ENCODE assay signal across 8 cellular contexts in genomic region chrX:118536687-118537461, GRCh38. TPM values are rescaled to one million over a fixed set of nuclear protein-coding genes. Genes with fewer than 3 reads are reported as not detected.
DNase-seq lines count a peak whose midpoint lies in the region; TF ChIP-seq lines count a peak whose summit lies in the region.

No MANE protein-coding gene starts in this region.

- no peaks in the 10 kb centered on the region for H3K9me3 ChIP-seq in Loucy (ENCODE audit: insufficient read depth, low read depth, low read length)
- no peaks in the 10 kb centered on the region for H3K9me3 ChIP-seq in spleen

- peak; percentile 56 for TF ChIP-seq CTCF in Loucy (conservative IDR thresholded peaks at IDR 0.05; ENCODE audit: low read length)
- peak; percentile 47 for TF ChIP-seq CTCF in fibroblast of pulmonary artery (IDR thresholded peaks at IDR 0.05; ENCODE audit: low read length, missing control alignments)
- TF ChIP-seq CTCF in spleen (IDR thresholded peaks at IDR 0.05 in 8 of 11, conservative IDR thresholded peaks at IDR 0.05 in 3 of 11): peak in 7 of 11 experiments; percentile 15 to 42 (median 32)

- intact Hi-C loops in activated CD4-positive, alpha-beta memory T cell treated with anti-CD3 and anti-CD28 coated beads for 36 hours (cut with micrococcal nuclease): loop anchor here (1.0 to 10.0 kb wide), 6 partner anchors 9 to 1148 kb away; no protein-coding TSS in a partner anchor
- intact Hi-C loops in spleen (cut with DNase I; ENCODE audit: low total_unique reads): no loop called here

- H3K4me2 ChIP-seq in Loucy (ENCODE audit: low read depth, low read length, poor library complexity, severe bottlenecking): no peak overlapping the region

- H3K27ac ChIP-seq in spleen: peak overlapping the region in 6 of 8 donors; percentile 45 to 81 (median 70)

- no peak overlapping the region for H3K9ac ChIP-seq in Loucy (ENCODE audit: low read depth, low read length, poor library complexity, severe bottlenecking)

- no peak overlapping the region for H3K4me3 ChIP-seq in Loucy (ENCODE audit: low read length, poor library complexity, severe bottlenecking)
- no peak overlapping the region for H3K4me3 ChIP-seq in fibroblast of pulmonary artery (replicated peaks; ENCODE audit: low read depth, low read length)
- peak overlapping the region in 1 of 8 donors; percentile 22 for H3K4me3 ChIP-seq in spleen

- 6 to 30% (median 12%) methylated on average over 6 of the region's 6 CpGs for WGBS in spleen, 5 donors

- POLR2A ChIA-PET in activated CD4-positive, alpha-beta memory T cell treated with anti-CD3 and anti-CD28 coated beads for 36 hours (lab: Charles Lee): interaction anchor here (1.4 kb wide), 1 partner anchor 33 kb away, joined by 4 read pairs; no protein-coding TSS in a partner anchor

- TF ChIP-seq POLR2A in spleen (IDR thresholded peaks at IDR 0.05): no peak

- H3K27me3 ChIP-seq in Loucy (ENCODE audit: insufficient read depth, low read length, poor library complexity, severe bottlenecking): no peaks in the 10 kb centered on the region
- no peaks in the 10 kb centered on the region for H3K27me3 ChIP-seq in spleen (replicated peaks in 1 of 7)

- peaks cover 77% of the 10 kb centered on the region for H3K4me1 Mint-ChIP-seq in activated CD4-positive, alpha-beta memory T cell treated with anti-CD3 and anti-CD28 coated beads for 36 hours (ENCODE audit: low read depth)

- H3K4me1 ChIP-seq in Loucy (ENCODE audit: insufficient read depth, low read length, poor library complexity, severe bottlenecking) (peaks cover 2% of the 10 kb centered on the region), spleen (peaks cover 0 to 68% (median 28%) of the 10 kb centered on the region in 6 donors)

- peak overlapping the region; percentile 92 for H3K27ac Mint-ChIP-seq in activated CD4-positive, alpha-beta memory T cell treated with anti-CD3 and anti-CD28 coated beads for 36 hours

- no peaks in the 10 kb centered on the region for H3K36me3 ChIP-seq in Loucy (ENCODE audit: insufficient read depth, low read length)
- H3K36me3 ChIP-seq in spleen: no peaks in the 10 kb centered on the region

- DNase-seq in NCI-H748 (lab: John Stamatoyannopoulos, UW; ENCODE audit: unreplicated experiment) (peak; percentile 9), NCI-H748 treated with DMSO at 0.1 percent for 48 hours (lab: John Stamatoyannopoulos, UW) (no peak), HCEC 1CT (peak; percentile 30), fibroblast of pulmonary artery (ENCODE audit: low read depth) (peak; percentile 46), spleen (no peak), COLO668 (lab: John Stamatoyannopoulos, UW; ENCODE audit: unreplicated experiment) (no peak)
- DNase-seq in activated CD4-positive, alpha-beta memory T cell treated with anti-CD3 and anti-CD28 coated beads for 36 hours: peak; percentile 64

- H3K27me3 Mint-ChIP-seq in activated CD4-positive, alpha-beta memory T cell treated with anti-CD3 and anti-CD28 coated beads for 36 hours: no peaks in the 10 kb centered on the region

- H3K79me2 ChIP-seq in Loucy (ENCODE audit: insufficient read depth, low read length): peaks cover 11% of the 10 kb centered on the region; the same call in 1 of the 2 replicates

- H3K9me3 Mint-ChIP-seq in activated CD4-positive, alpha-beta memory T cell treated with anti-CD3 and anti-CD28 coated beads for 36 hours: no peaks in the 10 kb centered on the region

- no peaks in the 10 kb centered on the region for H3K9me2 ChIP-seq in Loucy (replicated peaks; ENCODE audit: low read depth, low read length)

- CTCF ChIA-PET in activated CD4-positive, alpha-beta memory T cell treated with anti-CD3 and anti-CD28 coated beads for 36 hours (lab: Charles Lee): interaction anchor here (0.6 to 3.7 kb wide), 3 partner anchors 41 to 171 kb away, joined by 3 to 12 read pairs (median 4); partner anchors contain the start of gene DOCK11

- H4K20me1 ChIP-seq in Loucy (ENCODE audit: insufficient read depth, low read length, poor library complexity, severe bottlenecking): no peaks in the 10 kb centered on the region

- H3K36me3 Mint-ChIP-seq in activated CD4-positive, alpha-beta memory T cell treated with anti-CD3 and anti-CD28 coated beads for 36 hours: peaks cover 3% of the 10 kb centered on the region

- peak overlapping the region; percentile 58 for H3K4me3 Mint-ChIP-seq in activated CD4-positive, alpha-beta memory T cell treated with anti-CD3 and anti-CD28 coated beads for 36 hours

- no peaks in the 10 kb centered on the region for H3F3A ChIP-seq in Loucy (ENCODE audit: low read depth)

- no peak overlapping the region for H2AFZ ChIP-seq in Loucy (ENCODE audit: low read length)

RNA-seq across cellular contexts. Expression of gene DOCK11, which starts 41.3 kb away (rescaled TPM):
- 10 to 100 TPM; 47.5 to 50.4 TPM for total RNA-seq in activated CD4-positive, alpha-beta memory T cell treated with anti-CD3 and anti-CD28 coated beads for 36 hours
- 10 to 100 TPM; 49.6 to 68.9 (median 56.6) TPM for total RNA-seq in spleen
- polyA plus RNA-seq in spleen: 10 to 100 TPM; 32.8 to 35.6 (median 33.3) TPM

Comparison
In these comparisons a context has a peak if more than half of its experiments do, and no peak if none do; other contexts are left out.
1. DNase-seq: peak in NCI-H748 (single experiment), HCEC 1CT (single experiment), activated CD4-positive, alpha-beta memory T cell treated with anti-CD3 and anti-CD28 coated beads for 36 hours (single experiment) and fibroblast of pulmonary artery (single experiment); none in NCI-H748 treated with DMSO at 0.1 percent for 48 hours (single experiment), spleen (single experiment) and COLO668 (single experiment).
2. Peak in every context shown above with its lines, with median percentiles within 50 percentile points of each other: CTCF ChIP-seq.